18 cellular contexts compared by ENCODE assay signal in the genomic region with DNA sequence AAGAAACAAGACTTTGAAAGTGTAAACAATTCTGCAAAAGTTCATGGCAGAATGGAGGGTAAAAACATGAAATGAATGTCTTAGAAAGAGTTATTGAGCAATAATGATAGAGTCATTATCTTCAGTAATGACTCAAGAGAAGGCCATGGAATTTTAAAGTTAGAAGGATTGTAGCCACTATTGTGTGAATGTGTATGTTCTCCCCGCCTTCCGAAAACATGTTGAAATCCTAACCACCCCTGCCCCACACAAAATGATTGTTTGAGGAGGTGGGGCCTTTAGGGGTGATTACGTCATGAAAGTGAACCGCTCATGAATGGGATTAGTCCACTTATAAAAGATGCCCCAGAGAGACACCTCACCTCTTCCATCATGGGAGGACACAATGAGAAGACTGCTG.
"Had no signal": no experiment of that assay in that cellular context is flagged by ENCODE, and none has a peak within 500 bp of the region (broad histone marks: within the 10 kb centered on the region; RNA-seq: fewer than 3 reads in every experiment).

No MANE protein-coding gene starts in this region.

- ATAC-seq: activated CD8-positive, alpha-beta T cell treated with anti-CD3 and anti-CD28 coated beads, Interleukin-2, amount 10 ng/mL, durations not matched to agents 7 days and 5 days; effector memory CD8-positive, alpha-beta T cell; left colon; stimulated activated effector memory CD8-positive, alpha-beta T cell treated with anti-CD3 and anti-CD28 coated beads, Interleukin-12 subunit alpha, Interleukin-12 subunit beta, amount 100 ng/mL, for 72 hours; T-helper 17 cell; WTC11 had no signal

- H3K9me3 Mint-ChIP-seq: brain; dendritic cell treated with granulocyte-macrophage colony-stimulating factor and Interleukin-4, amounts not matched to agents 40 ng/mL and 50 ng/mL, for 4 days; effector memory CD8-positive, alpha-beta T cell; neural crest cell; stimulated activated effector memory CD8-positive, alpha-beta T cell treated with anti-CD3 and anti-CD28 coated beads, Interleukin-12 subunit alpha, Interleukin-12 subunit beta, amount 100 ng/mL, for 72 hours; WTC11 had no signal

- H3K36me3 Mint-ChIP-seq: activated naive CD8-positive, alpha-beta T cell; brain; stimulated activated effector memory CD8-positive, alpha-beta T cell treated with anti-CD3 and anti-CD28 coated beads, Interleukin-12 subunit alpha, Interleukin-12 subunit beta, amount 100 ng/mL, for 72 hours; WTC11 had no signal

- H3K36me3 ChIP-seq: tibial artery, uterus had no signal

- DNase-seq: activated CD4-positive, alpha-beta T cell treated with anti-CD3 and anti-CD28 coated beads for 4 hours; activated CD8-positive, alpha-beta memory T cell treated with anti-CD3 and anti-CD28 coated beads, Interleukin-2, amount 50 U/mL, for 48 hours; activated CD8-positive, alpha-beta T cell treated with anti-CD3 and anti-CD28 coated beads, Interleukin-2, amount 10 ng/mL, durations not matched to agents 7 days and 5 days; activated gamma-delta T cell treated with Interleukin-2 at 50 U/mL for 16 hours; cerebellar nuclear complex; effector memory CD8-positive, alpha-beta T cell; left colon; T-helper 17 cell; tibial artery; uterus had no signal

- H3K4me1 Mint-ChIP-seq: neural crest cell; stimulated activated effector memory CD8-positive, alpha-beta T cell treated with anti-CD3 and anti-CD28 coated beads, Interleukin-12 subunit alpha, Interleukin-12 subunit beta, amount 100 ng/mL, for 72 hours; T-helper 17 cell had no signal

- H3K4me3 ChIP-seq: lung, tibial artery, uterus had no signal

- H3K4me1 ChIP-seq: tibial artery, uterus had no signal

- H3K27me3 ChIP-seq: tibial artery, uterus had no signal

- H3K4me3 Mint-ChIP-seq: activated CD8-positive, alpha-beta T cell treated with anti-CD3 and anti-CD28 coated beads, Interleukin-2, amount 10 ng/mL, durations not matched to agents 7 days and 5 days; activated naive CD8-positive, alpha-beta T cell; brain; dendritic cell treated with granulocyte-macrophage colony-stimulating factor and Interleukin-4, amounts not matched to agents 40 ng/mL and 50 ng/mL, for 4 days; effector memory CD8-positive, alpha-beta T cell; neural crest cell; stimulated activated effector memory CD8-positive, alpha-beta T cell treated with anti-CD3 and anti-CD28 coated beads, Interleukin-12 subunit alpha, Interleukin-12 subunit beta, amount 100 ng/mL, for 72 hours; T-helper 17 cell; WTC11 had no signal

- H3K27ac ChIP-seq: epithelial cell of prostate, tibial artery, uterus had no signal

- H3K27ac Mint-ChIP-seq: activated CD8-positive, alpha-beta T cell treated with anti-CD3 and anti-CD28 coated beads, Interleukin-2, amount 10 ng/mL, durations not matched to agents 7 days and 5 days; activated naive CD8-positive, alpha-beta T cell; brain; dendritic cell treated with granulocyte-macrophage colony-stimulating factor and Interleukin-4, amounts not matched to agents 40 ng/mL and 50 ng/mL, for 4 days; effector memory CD8-positive, alpha-beta T cell; stimulated activated effector memory CD8-positive, alpha-beta T cell treated with anti-CD3 and anti-CD28 coated beads, Interleukin-12 subunit alpha, Interleukin-12 subunit beta, amount 100 ng/mL, for 72 hours; T-helper 17 cell; WTC11 had no signal

- H3K9me3 ChIP-seq: tibial artery, uterus had no signal
